Comparison of ENCODE assay signal across 2 cellular contexts in genomic region chr2:167380094-167380493, GRCh38.
TF ChIP-seq lines count a peak whose summit lies in the region.

No MANE protein-coding gene starts in this region.

TF ChIP-seq in HepG2, 621 proteins besides CTCF, POLR2A, EP300 and RAD21:
- TF ChIP-seq ONECUT2 (CRISPR knock-in tag; IDR thresholded peaks at IDR 0.05) (no peak), ATF2 (CRISPR knock-in tag; IDR thresholded peaks at IDR 0.05) (no peak), ZNF101 (CRISPR knock-in tag; IDR thresholded peaks at IDR 0.05; ENCODE audit: borderline replicate concordance, low read depth) (no peak), ZNF441 (CRISPR knock-in tag; IDR thresholded peaks at IDR 0.05; ENCODE audit: borderline replicate concordance) (no peak), HMG20B (CRISPR knock-in tag; conservative IDR thresholded peaks at IDR 0.05) (no peak), FOXO1 (CRISPR knock-in tag; IDR thresholded peaks at IDR 0.05) (no peak), POGZ (CRISPR knock-in tag; IDR thresholded peaks at IDR 0.05) (no peak), RCOR2 (CRISPR knock-in tag; IDR thresholded peaks at IDR 0.05) (no peak), ZBTB21 (CRISPR knock-in tag; IDR thresholded peaks at IDR 0.05) (no peak), XBP1 (CRISPR knock-in tag; IDR thresholded peaks at IDR 0.05) (no peak), FOXC1 (CRISPR knock-in tag; IDR thresholded peaks at IDR 0.05; ENCODE audit: borderline replicate concordance) (no peak), SALL1 (CRISPR knock-in tag; IDR thresholded peaks at IDR 0.05) (no peak), ZNF749 (CRISPR knock-in tag; IDR thresholded peaks at IDR 0.05; ENCODE audit: borderline replicate concordance) (no peak), TFDP2 (CRISPR knock-in tag; IDR thresholded peaks at IDR 0.05) (no peak), HNRNPK (IDR thresholded peaks at IDR 0.05; ENCODE audit: low read depth, low read length, poor library complexity, severe bottlenecking) (no peak)
- TF ChIP-seq, protein P1, sequence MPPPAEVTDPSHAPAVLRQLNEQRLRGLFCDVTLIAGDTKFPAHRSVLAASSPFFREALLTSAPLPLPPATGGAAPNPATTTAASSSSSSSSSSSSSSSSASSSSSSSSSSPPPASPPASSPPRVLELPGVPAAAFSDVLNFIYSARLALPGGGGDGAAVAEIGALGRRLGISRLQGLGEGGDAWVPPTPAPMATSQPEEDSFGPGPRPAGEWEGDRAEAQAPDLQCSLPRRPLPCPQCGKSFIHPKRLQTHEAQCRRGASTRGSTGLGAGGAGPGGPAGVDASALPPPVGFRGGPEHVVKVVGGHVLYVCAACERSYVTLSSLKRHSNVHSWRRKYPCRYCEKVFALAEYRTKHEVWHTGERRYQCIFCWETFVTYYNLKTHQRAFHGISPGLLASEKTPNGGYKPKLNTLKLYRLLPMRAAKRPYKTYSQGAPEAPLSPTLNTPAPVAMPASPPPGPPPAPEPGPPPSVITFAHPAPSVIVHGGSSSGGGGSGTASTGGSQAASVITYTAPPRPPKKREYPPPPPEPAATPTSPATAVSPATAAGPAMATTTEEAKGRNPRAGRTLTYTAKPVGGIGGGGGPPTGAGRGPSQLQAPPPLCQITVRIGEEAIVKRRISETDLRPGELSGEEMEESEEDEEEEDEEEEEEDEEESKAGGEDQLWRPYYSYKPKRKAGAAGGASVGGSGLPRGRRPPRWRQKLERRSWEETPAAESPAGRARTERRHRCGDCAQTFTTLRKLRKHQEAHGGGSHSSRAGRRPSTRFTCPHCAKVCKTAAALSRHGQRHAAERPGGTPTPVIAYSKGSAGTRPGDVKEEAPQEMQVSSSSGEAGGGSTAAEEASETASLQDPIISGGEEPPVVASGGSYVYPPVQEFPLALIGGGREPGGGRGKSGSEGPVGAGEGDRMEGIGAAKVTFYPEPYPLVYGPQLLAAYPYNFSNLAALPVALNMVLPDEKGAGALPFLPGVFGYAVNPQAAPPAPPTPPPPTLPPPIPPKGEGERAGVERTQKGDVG (CRISPR knock-in tag; IDR thresholded peaks at IDR 0.05; ENCODE audit: borderline replicate concordance) = no peak

TF ChIP-seq in H1, 55 proteins besides CTCF, POLR2A, EP300 and RAD21:
- TF ChIP-seq TEAD4 (IDR thresholded peaks at IDR 0.05; ENCODE audit: low read depth, low read length) (peak; percentile 28; the same call in 1 of the 2 replicates), TAF1 (IDR thresholded peaks at IDR 0.05; ENCODE audit: low read depth, low read length) (no peak)
TF ChIP-seq in H1: peak in this region for 1.
